8 cellular contexts compared by ENCODE assay signal in the genomic region with DNA sequence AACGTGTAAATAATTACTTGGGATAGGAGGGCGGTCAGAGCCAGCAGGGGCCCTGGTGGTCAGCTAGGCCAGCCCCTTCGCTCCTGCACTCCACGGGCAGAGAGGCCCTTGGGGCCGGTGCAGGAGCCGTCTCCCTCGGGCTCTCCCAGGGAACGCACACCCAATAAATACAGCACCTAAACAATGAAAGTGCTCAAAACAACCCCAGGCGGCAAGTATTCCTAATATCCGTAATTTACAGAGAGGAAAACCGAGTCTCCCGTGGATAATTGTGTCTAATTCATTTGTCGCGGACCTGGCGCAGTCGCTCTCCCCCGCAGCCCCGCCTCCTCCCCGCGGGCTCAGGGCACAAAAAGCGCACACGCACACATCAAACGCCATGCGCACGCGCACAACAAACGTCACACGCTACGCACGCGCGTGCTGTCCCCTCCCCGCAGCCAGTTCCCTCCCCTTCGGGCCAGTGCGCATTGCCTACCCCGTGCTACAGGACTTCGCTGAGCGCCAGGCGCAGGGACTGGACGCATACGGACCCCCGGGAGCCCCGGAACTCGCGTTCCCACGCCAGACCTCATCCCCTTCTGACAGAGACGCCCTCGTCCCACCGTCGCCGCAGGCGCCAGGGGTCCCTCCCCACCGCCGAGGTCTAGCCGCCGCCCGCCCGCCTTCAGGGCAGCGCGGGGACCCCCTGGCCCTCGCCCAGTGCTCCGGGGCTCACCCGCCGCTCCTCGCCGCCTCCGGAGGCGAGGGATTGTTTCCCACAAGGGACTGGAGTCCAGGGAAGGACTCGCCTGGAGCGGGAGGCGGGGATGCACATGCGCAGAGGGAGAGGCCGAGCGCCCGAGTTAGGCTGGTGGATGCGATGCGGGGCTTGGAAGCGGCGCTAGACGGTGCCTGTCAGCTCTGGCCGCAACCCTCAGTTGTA.
DNase-seq lines count a peak whose midpoint lies in the region; ATAC-seq and TF ChIP-seq lines count a peak whose summit lies in the region.

A gene (minus strand): TSS at position 324 of the 925 bp plus-strand sequence. CDS start 1,300 bp downstream, outside the sequence.

- DNase-seq in DMS 273 (lab: John Stamatoyannopoulos, UW; ENCODE audit: unreplicated experiment) (peak; percentile 95), HuH-7 (ENCODE audit: low spot score) (peak; percentile 91), activated T-cell treated with anti-CD3 and anti-CD28 coated beads for 24 hours (ENCODE audit: low read depth) (peak; percentile 90), epidermal melanocyte (ENCODE audit: insufficient read length, low spot score) (peak; percentile 85)
- peak; percentile 87 for DNase-seq in stimulated activated CD8-positive, alpha-beta memory T cell treated with anti-CD3 and anti-CD28 coated beads, Interleukin-7, amount 100 ng/mL, for 24 hours (ENCODE audit: low read depth)

- H3K4me2 ChIP-seq in OCI-LY1 (ENCODE audit: low read length) = peak within 1 kb of the TSS; percentile 81

- H3K9ac ChIP-seq in OCI-LY1 (ENCODE audit: low read length) (peak within 1 kb of the TSS; percentile 99), mucosa of rectum (ENCODE audit: low read depth in 1 of 2, low read length in 2 of 2) (peak within 1 kb of the TSS; percentile 95 to 100)

- no peak for TF ChIP-seq CTCF in OCI-LY1 (IDR thresholded peaks at IDR 0.05; ENCODE audit: low read length)

- H3K27ac ChIP-seq in OCI-LY1 (ENCODE audit: low read depth, low read length, poor library complexity, severe bottlenecking) (peak within 1 kb of the TSS; percentile 37), mucosa of rectum (ENCODE audit: low read depth in 2 of 2, low read length in 2 of 2) (peak within 1 kb of the TSS; percentile 100)

- H2AFZ ChIP-seq in OCI-LY1 (ENCODE audit: low read length) = peak within 1 kb of the TSS; percentile 51

- ATAC-seq in GM21526 (IDR thresholded peaks at IDR 0.05; ENCODE audit: low FRiP score, unreplicated experiment) = peak; percentile 95

- H3K4me1 ChIP-seq in OCI-LY1 (ENCODE audit: insufficient read depth, low read length, severe bottlenecking) (peaks cover 29% of the 10 kb centered on the region), mucosa of rectum (ENCODE audit: control insufficient read depth in 2 of 2, insufficient read depth in 2 of 2, low read length in 2 of 2) (peaks cover 13 to 22% of the 10 kb centered on the region in 2 donors)

- H3K4me3 ChIP-seq in OCI-LY1 (ENCODE audit: low read depth, low read length, poor library complexity, severe bottlenecking) = peak within 1 kb of the TSS; percentile 93
- H3K4me3 ChIP-seq in mucosa of rectum (ENCODE audit: low read length in 2 of 2) = peak within 1 kb of the TSS; percentile 95 to 97

- peaks cover 6% of the 10 kb centered on the region; the same call in 1 of the 2 replicates for H3K79me2 ChIP-seq in OCI-LY1 (ENCODE audit: insufficient read depth, low read length)

- no peaks in the 10 kb centered on the region for H3K9me3 ChIP-seq in OCI-LY1 (ENCODE audit: low read length)
- peaks cover 0 to 4% of the 10 kb centered on the region in 2 donors for H3K9me3 ChIP-seq in mucosa of rectum (ENCODE audit: control insufficient read depth in 2 of 2, low read length in 2 of 2)

- no peaks in the 10 kb centered on the region for H3K9me2 ChIP-seq in OCI-LY1 (ENCODE audit: low read depth, low read length)

- H4K20me1 ChIP-seq in OCI-LY1 (ENCODE audit: insufficient read depth, low read length) = no peaks in the 10 kb centered on the region

- no peaks in the 10 kb centered on the region for H3F3A ChIP-seq in OCI-LY1 (ENCODE audit: insufficient read depth, low read length)

- H3K36me3 ChIP-seq in OCI-LY1 (ENCODE audit: insufficient read depth, low read length) = peaks cover 24% of the 10 kb centered on the region
- no peaks in the 10 kb centered on the region for H3K36me3 ChIP-seq in mucosa of rectum (ENCODE audit: control insufficient read depth in 2 of 2, insufficient read depth in 2 of 2, low read length in 2 of 2)

- H3K27me3 ChIP-seq in OCI-LY1 (ENCODE audit: insufficient read depth, low read length) = no peaks in the 10 kb centered on the region
- H3K27me3 ChIP-seq in mucosa of rectum (ENCODE audit: control insufficient read depth in 2 of 2, insufficient read depth in 2 of 2, low read length in 2 of 2) = no peaks in the 10 kb centered on the region

Comparison
In these comparisons a context has a peak if more than half of its experiments do, and no peak if none do; other contexts are left out.
1. Peak in every context shown above with its lines: DNase-seq, ATAC-seq, H3K4me3 ChIP-seq and H3K27ac ChIP-seq.